10 cellular contexts compared by ENCODE assay signal in genomic region chr18:34709104-34709503, GRCh38. TPM values are rescaled to one million over a fixed set of nuclear protein-coding genes. Genes with fewer than 3 reads are reported as not detected.
A peak's percentile ranks its signal among the peaks of the same experiment; 100 is the strongest.
DNase-seq lines count a peak whose midpoint lies in the region; ATAC-seq and TF ChIP-seq lines count a peak whose summit lies in the region.
"Had no signal": no experiment of that assay in that cellular context is flagged by ENCODE, and none has a peak within 500 bp of the region (broad histone marks: within the 10 kb centered on the region; RNA-seq: fewer than 3 reads in every experiment).

No MANE protein-coding gene starts in this region.

- H3K4me1 Mint-ChIP-seq in T-helper 2 cell treated with Interferon-gamma antibody and Interleukin-4, amounts not matched to agents 5 μg/mL and 100 μg/mL, for 36 hours (ENCODE audit: low read depth) = no peaks in the 10 kb centered on the region

- H3K27ac ChIP-seq in cingulate gyrus (ENCODE audit: low read depth, low read length) (peak overlapping the region; percentile 82), lung (ENCODE audit: low read depth in 1 of 2, low read length in 1 of 2) (peak overlapping the region; percentile 14 to 37), aorta (ENCODE audit: low read depth in 1 of 2, low read length in 2 of 2) (peak overlapping the region in 1 of 2 donors; percentile 56)

- H3K9me3 ChIP-seq in lung (ENCODE audit: control insufficient read depth in 2 of 2, insufficient read depth in 1 of 2, low read length in 1 of 2) (no peaks in the 10 kb centered on the region), aorta (ENCODE audit: control insufficient read depth, low read length) (no peaks in the 10 kb centered on the region)

- no peaks in the 10 kb centered on the region for H3K27me3 Mint-ChIP-seq in T-helper 2 cell treated with Interferon-gamma antibody and Interleukin-4, amounts not matched to agents 5 μg/mL and 100 μg/mL, for 36 hours (ENCODE audit: low read depth)

- intact Hi-C loops in aorta (cut with DNase I) = loop anchor here (5.0 kb wide), 2 partner anchors 47 to 117 kb away; no protein-coding TSS in a partner anchor

- H3K36me3 Mint-ChIP-seq in T-helper 2 cell treated with Interferon-gamma antibody and Interleukin-4, amounts not matched to agents 5 μg/mL and 100 μg/mL, for 36 hours (ENCODE audit: low read depth) = no peaks in the 10 kb centered on the region

- ATAC-seq in lung (ENCODE audit: insufficient read depth, low FRiP score) (peak; percentile 51), aorta (ENCODE audit: low FRiP score) (peak; percentile 51)

- DNase-seq in SIG-M5 treated with dmso at 0.1 percent for 504 hours (lab: John Stamatoyannopoulos, UW; ENCODE audit: unreplicated experiment) (peak; percentile 57), SIG-M5 (lab: John Stamatoyannopoulos, UW) (no peak), lung (ENCODE audit: low spot score) (no peak), aorta (no peak)
- no peak for DNase-seq in activated CD4-positive, alpha-beta T cell treated with anti-CD3 and anti-CD28 coated beads for 48 hours
- no peak for DNase-seq in activated CD4-positive, alpha-beta T cell treated with anti-CD3 and anti-CD28 coated beads, Interleukin-2, amount 50 U/mL, for 4 hours
- DNase-seq in T-helper 2 cell treated with Interferon-gamma antibody and Interleukin-4, amounts not matched to agents 5 μg/mL and 100 μg/mL, for 36 hours (ENCODE audit: low spot score) = no peak

- H3K36me3 ChIP-seq in lung (ENCODE audit: control insufficient read depth in 2 of 2, insufficient read depth in 2 of 2, low read length in 2 of 2) (no peaks in the 10 kb centered on the region), aorta (ENCODE audit: control insufficient read depth in 1 of 2, insufficient read depth in 2 of 2, low read length in 1 of 2) (no peaks in the 10 kb centered on the region)

- no peaks in the 10 kb centered on the region for H3K27me3 ChIP-seq in lung (ENCODE audit: control insufficient read depth, insufficient read depth)
- no peaks in the 10 kb centered on the region for H3K27me3 ChIP-seq in aorta (ENCODE audit: control insufficient read depth in 1 of 2, insufficient read depth in 2 of 2, low read length in 1 of 2)

- H3K9me3 Mint-ChIP-seq in T-helper 2 cell treated with Interferon-gamma antibody and Interleukin-4, amounts not matched to agents 5 μg/mL and 100 μg/mL, for 36 hours = no peaks in the 10 kb centered on the region
- H3K9me3 Mint-ChIP-seq: stimulated activated naive CD8-positive, alpha-beta T cell treated with anti-CD3 and anti-CD28 coated beads, Interleukin-15, Interleukin-2, amounts not matched to agents 100 ng/mL and 50 ng/mL, for 24 hours; T-helper 1 cell treated with Interleukin-12 subunit alpha and Interleukin-12 subunit beta and Interleukin-4 antibody, amounts not matched to agents 30 μg/mL and 1 μg/mL, for 36 hours had no signal

- no peak overlapping the region for H3K4me3 ChIP-seq in lung
- no peak overlapping the region for H3K4me3 ChIP-seq in aorta (ENCODE audit: low read length in 2 of 2)

- H3K4me1 ChIP-seq in lung (ENCODE audit: control insufficient read depth in 2 of 2, insufficient read depth in 2 of 2, low read length in 2 of 2) (peaks cover 0 to 16% of the 10 kb centered on the region in 2 donors), aorta (ENCODE audit: control insufficient read depth in 1 of 2, insufficient read depth in 2 of 2, low read length in 2 of 2) (peaks cover 3 to 9% of the 10 kb centered on the region in 2 donors)

- 32 to 42% methylated on average over 3 of the region's 3 CpGs for WGBS in lung, 2 donors
- 84 to 87% methylated on average over 3 of the region's 3 CpGs for WGBS in aorta, 2 donors

- H3K4me3 Mint-ChIP-seq in T-helper 2 cell treated with Interferon-gamma antibody and Interleukin-4, amounts not matched to agents 5 μg/mL and 100 μg/mL, for 36 hours = no peak overlapping the region
- H3K4me3 Mint-ChIP-seq: stimulated activated naive CD8-positive, alpha-beta T cell treated with anti-CD3 and anti-CD28 coated beads, Interleukin-15, Interleukin-2, amounts not matched to agents 100 ng/mL and 50 ng/mL, for 24 hours; T-helper 1 cell treated with Interleukin-12 subunit alpha and Interleukin-12 subunit beta and Interleukin-4 antibody, amounts not matched to agents 30 μg/mL and 1 μg/mL, for 36 hours had no signal

- H3K27ac Mint-ChIP-seq in T-helper 2 cell treated with Interferon-gamma antibody and Interleukin-4, amounts not matched to agents 5 μg/mL and 100 μg/mL, for 36 hours = no peak overlapping the region
- H3K27ac Mint-ChIP-seq: stimulated activated naive CD8-positive, alpha-beta T cell treated with anti-CD3 and anti-CD28 coated beads, Interleukin-15, Interleukin-2, amounts not matched to agents 100 ng/mL and 50 ng/mL, for 24 hours; T-helper 1 cell treated with Interleukin-12 subunit alpha and Interleukin-12 subunit beta and Interleukin-4 antibody, amounts not matched to agents 30 μg/mL and 1 μg/mL, for 36 hours had no signal

- TF ChIP-seq CTCF in lung (IDR thresholded peaks at IDR 0.05; ENCODE audit: control extremely low read depth, extremely low read depth) = no peak

RNA-seq across cellular contexts. Expression of gene DTNA, which starts 1.0 kb away (rescaled TPM):
- total RNA-seq in lung = 10 to 100 TPM; 19.6 to 23.8 TPM
- polyA plus RNA-seq in lung = 1 to 10 TPM; 5.0 to 6.2 TPM
- 100 to 1,000 TPM in 1 of 2 donors, 10 to 100 TPM in 1; 47.6 to 101 TPM for total RNA-seq in aorta
- 10 to 100 TPM; 47.8 to 59.0 TPM for polyA plus RNA-seq in aorta
